In the genomic region with DNA sequence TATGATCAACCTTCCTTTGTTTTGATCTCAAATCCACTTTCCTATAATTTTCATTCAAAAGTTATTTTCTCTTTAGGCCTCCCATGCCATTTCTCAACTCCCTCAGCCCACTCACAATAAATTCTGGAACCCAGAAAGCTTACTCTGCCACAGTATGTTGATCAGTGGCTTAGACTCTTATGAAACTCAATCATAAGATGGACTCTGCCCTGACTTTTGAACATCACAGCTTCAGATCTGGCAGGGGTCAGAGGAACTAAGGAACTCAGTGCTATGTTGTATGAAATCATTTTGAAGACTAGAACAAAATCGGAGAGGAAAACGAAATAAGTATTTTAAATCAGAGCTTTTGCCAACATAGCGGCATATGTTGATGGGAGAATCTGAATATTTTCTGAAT, we compare ENCODE assay signal across 27 cellular contexts.
"Had no signal": no experiment of that assay in that cellular context is flagged by ENCODE, and none has a peak within 500 bp of the region (broad histone marks: within the 10 kb centered on the region; RNA-seq: fewer than 3 reads in every experiment).

No MANE protein-coding gene starts in this region.

- H3K36me3 ChIP-seq: esophagus muscularis mucosa, gastroesophageal sphincter, heart left ventricle, lower lobe of right lung, ovary, stomach, tibial artery, upper lobe of left lung, uterus had no signal

- H3K4me1 ChIP-seq: esophagus muscularis mucosa, foreskin keratinocyte, gastroesophageal sphincter, left ventricle myocardium inferior, psoas muscle, stomach, testis, uterus had no signal

- H3K27ac ChIP-seq: esophagus muscularis mucosa, foreskin keratinocyte, gastroesophageal sphincter, heart left ventricle, left ventricle myocardium inferior, lower lobe of right lung, ovary, psoas muscle, stomach, testis, tibial artery, upper lobe of left lung, uterus had no signal

- ATAC-seq: foreskin keratinocyte; gastroesophageal sphincter; heart left ventricle; left cardiac atrium; lower lobe of right lung; natural killer cell; psoas muscle; right cardiac atrium; stimulated activated effector memory CD8-positive, alpha-beta T cell treated with anti-CD3 and anti-CD28 coated beads, Interleukin-12 subunit alpha, Interleukin-12 subunit beta, amount 100 ng/mL, for 72 hours had no signal

- H3K4me2 ChIP-seq: smooth muscle cell had no signal

- H3K9me3 ChIP-seq: ovary, testis, uterus had no signal

- H3K27me3 ChIP-seq: esophagus muscularis mucosa, foreskin keratinocyte, gastroesophageal sphincter, heart left ventricle, ovary, stomach, testis, tibial artery, upper lobe of left lung, uterus had no signal

- DNase-seq: cerebellar nuclear complex; effector memory CD4-positive, alpha-beta T cell; foreskin keratinocyte; heart left ventricle; hippocampal formation; left cardiac atrium; left ventricle myocardium inferior; lower lobe of right lung; natural killer cell; occipital lobe; ovary; posterior cingulate gyrus; psoas muscle; right cardiac atrium; stimulated activated CD4-positive, alpha-beta T cell treated with anti-CD3 and anti-CD28 coated beads, Interleukin-12 subunit alpha, Interleukin-12 subunit beta, amount 100 ng/mL, for 4 hours; stimulated activated CD4-positive, alpha-beta T cell treated with anti-CD3 and anti-CD28 coated beads, Interleukin-2, amount 100 ng/mL, for 24 hours; stimulated activated CD4-positive, alpha-beta T cell treated with anti-CD3 and anti-CD28 coated beads, Interleukin-4, amount 100 ng/mL, for 24 hours; stimulated activated naive CD4-positive, alpha-beta T cell treated with Interleukin-2 at 50 U/mL for 16 hours; stomach; testis; tibial artery; upper lobe of left lung; uterus had no signal

- H3K4me3 ChIP-seq: esophagus muscularis mucosa, gastroesophageal sphincter, heart left ventricle, left ventricle myocardium inferior, lower lobe of right lung, ovary, psoas muscle, smooth muscle cell, stomach, testis, tibial artery, upper lobe of left lung, uterus had no signal
